8 cellular contexts compared by ENCODE assay signal in genomic region chr22:39315389-39315788, GRCh38. TPM values are rescaled to one million over a fixed set of nuclear protein-coding genes. Genes with fewer than 3 reads are reported as not detected.
DNase-seq lines count a peak whose midpoint lies in the region; ATAC-seq and TF ChIP-seq lines count a peak whose summit lies in the region.

No MANE protein-coding gene starts in this region.

- ATAC-seq in stimulated activated naive CD8-positive, alpha-beta T cell treated with anti-CD3 and anti-CD28 coated beads, Interleukin-15, Interleukin-2, amounts not matched to agents 100 U/mL and 50 U/mL, for 24 hours: no peak
- no peak for ATAC-seq in activated naive CD8-positive, alpha-beta T cell treated with anti-CD3 and anti-CD28 coated beads, Interleukin-2, amount 50 U/mL, for 24 hours
- ATAC-seq in GM21381 (IDR thresholded peaks at IDR 0.05; ENCODE audit: unreplicated experiment) (no peak), GM19328 (IDR thresholded peaks at IDR 0.05; ENCODE audit: unreplicated experiment) (no peak)

- H3K27ac ChIP-seq in iPS-20b (ENCODE audit: low read length): no peak overlapping the region
- no peak overlapping the region for H3K27ac ChIP-seq in colonic mucosa

- intact Hi-C loops in colonic mucosa (cut with DNase I): loop anchor here (5.0 to 10.0 kb wide), 2 partner anchors 163 to 209 kb away; partner anchors contain the start of genes ATF4 and CBX7

- H3K9me3 Mint-ChIP-seq in stimulated activated naive CD8-positive, alpha-beta T cell treated with anti-CD3 and anti-CD28 coated beads, Interleukin-15, Interleukin-2, amounts not matched to agents 100 ng/mL and 50 ng/mL, for 24 hours: no peaks in the 10 kb centered on the region
- no peaks in the 10 kb centered on the region for H3K9me3 Mint-ChIP-seq in activated naive CD8-positive, alpha-beta T cell treated with anti-CD3 and anti-CD28 coated beads, Interleukin-2, amount 50 U/mL, for 24 hours

- H3K4me1 Mint-ChIP-seq in stimulated activated naive CD8-positive, alpha-beta T cell treated with anti-CD3 and anti-CD28 coated beads, Interleukin-15, Interleukin-2, amounts not matched to agents 100 ng/mL and 50 ng/mL, for 24 hours (ENCODE audit: low read depth): peaks cover 66% of the 10 kb centered on the region
- peaks cover 68% of the 10 kb centered on the region for H3K4me1 Mint-ChIP-seq in activated naive CD8-positive, alpha-beta T cell treated with anti-CD3 and anti-CD28 coated beads, Interleukin-2, amount 50 U/mL, for 24 hours

- peaks cover 4% of the 10 kb centered on the region for H3K27me3 Mint-ChIP-seq in stimulated activated naive CD8-positive, alpha-beta T cell treated with anti-CD3 and anti-CD28 coated beads, Interleukin-15, Interleukin-2, amounts not matched to agents 100 ng/mL and 50 ng/mL, for 24 hours
- peaks cover 3% of the 10 kb centered on the region for H3K27me3 Mint-ChIP-seq in activated naive CD8-positive, alpha-beta T cell treated with anti-CD3 and anti-CD28 coated beads, Interleukin-2, amount 50 U/mL, for 24 hours

- H3K27ac Mint-ChIP-seq in stimulated activated naive CD8-positive, alpha-beta T cell treated with anti-CD3 and anti-CD28 coated beads, Interleukin-15, Interleukin-2, amounts not matched to agents 100 ng/mL and 50 ng/mL, for 24 hours: peak overlapping the region; percentile 100
- peak overlapping the region; percentile 100 for H3K27ac Mint-ChIP-seq in activated naive CD8-positive, alpha-beta T cell treated with anti-CD3 and anti-CD28 coated beads, Interleukin-2, amount 50 U/mL, for 24 hours

- no peak for TF ChIP-seq CTCF in colonic mucosa (IDR thresholded peaks at IDR 0.05)

- H3K4me3 ChIP-seq in iPS-20b (ENCODE audit: low read length) (peak overlapping the region; percentile 99; the same call in 1 of the 2 replicates), colonic mucosa (no peak overlapping the region)

- H3K36me3 ChIP-seq in iPS-20b (ENCODE audit: insufficient read depth, low read depth, low read length): peaks cover 87% of the 10 kb centered on the region
- H3K36me3 ChIP-seq in colonic mucosa: peaks cover 47% of the 10 kb centered on the region

- H3K27me3 ChIP-seq in iPS-20b (ENCODE audit: insufficient read depth, low read length) (no peaks in the 10 kb centered on the region), colonic mucosa (no peaks in the 10 kb centered on the region)

- H3K9me3 ChIP-seq in iPS-20b (ENCODE audit: insufficient read depth, low read depth, low read length) (no peaks in the 10 kb centered on the region), colonic mucosa (no peaks in the 10 kb centered on the region)

- H3K4me1 ChIP-seq in iPS-20b (ENCODE audit: insufficient read depth, low read length) (peaks cover 16% of the 10 kb centered on the region; the same call in 1 of the 2 replicates), colonic mucosa (peaks cover 28% of the 10 kb centered on the region)

- peaks cover 85% of the 10 kb centered on the region for H3K36me3 Mint-ChIP-seq in stimulated activated naive CD8-positive, alpha-beta T cell treated with anti-CD3 and anti-CD28 coated beads, Interleukin-15, Interleukin-2, amounts not matched to agents 100 ng/mL and 50 ng/mL, for 24 hours (ENCODE audit: low read depth)
- H3K36me3 Mint-ChIP-seq in activated naive CD8-positive, alpha-beta T cell treated with anti-CD3 and anti-CD28 coated beads, Interleukin-2, amount 50 U/mL, for 24 hours (ENCODE audit: low read depth): peaks cover 87% of the 10 kb centered on the region

- H3K4me3 Mint-ChIP-seq in stimulated activated naive CD8-positive, alpha-beta T cell treated with anti-CD3 and anti-CD28 coated beads, Interleukin-15, Interleukin-2, amounts not matched to agents 100 ng/mL and 50 ng/mL, for 24 hours: peak overlapping the region; percentile 99
- peak overlapping the region; percentile 95 for H3K4me3 Mint-ChIP-seq in activated naive CD8-positive, alpha-beta T cell treated with anti-CD3 and anti-CD28 coated beads, Interleukin-2, amount 50 U/mL, for 24 hours

- no peak for DNase-seq in stimulated activated naive CD8-positive, alpha-beta T cell treated with anti-CD3 and anti-CD28 coated beads, Interleukin-15, Interleukin-2, amounts not matched to agents 100 U/mL and 50 U/mL, for 24 hours
- DNase-seq in activated naive CD8-positive, alpha-beta T cell treated with anti-CD3 and anti-CD28 coated beads, Interleukin-2, amount 50 U/mL, for 24 hours: no peak
- no peak for DNase-seq in NCI-H187 (lab: John Stamatoyannopoulos, UW)
- DNase-seq in colonic mucosa: no peak

- H3K9ac ChIP-seq in iPS-20b (ENCODE audit: low read depth, low read length) (no peak overlapping the region), colonic mucosa (ENCODE audit: low read depth in 2 of 2, low read length in 2 of 2) (no peak overlapping the region)

RNA-seq across cellular contexts. Expression of gene RPL3, which starts 4.0 kb away (rescaled TPM):
- 1,000 to 10,000 TPM; 1,796 to 1,829 TPM for total RNA-seq in colonic mucosa

RNA-seq across cellular contexts. Expression of gene SYNGR1, which starts 34.4 kb away (rescaled TPM):
- total RNA-seq in colonic mucosa: 1 to 10 TPM; 1.8 to 4.3 TPM
